ENCODE assay signal across 8 cellular contexts in genomic region chr14:103562385-103563088, GRCh38. TPM values are rescaled to one million over a fixed set of nuclear protein-coding genes. Genes with fewer than 3 reads are reported as not detected.
DNase-seq lines count a peak whose midpoint lies in the region; ATAC-seq and TF ChIP-seq lines count a peak whose summit lies in the region.

TSS of gene BAG5 (minus strand) at chr14:103562657. CDS start at chr14:103561164, 1,493 bp downstream.
TSS of gene COA8 (plus strand) at chr14:103562960. CDS start at chr14:103563002, 42 bp downstream.

- H3K4me1 Mint-ChIP-seq in GM23338 = peaks cover 27% of the 10 kb centered on the region

- H4K20me1 ChIP-seq in GM23338 (replicated peaks; ENCODE audit: insufficient read depth) = peaks cover 34% of the 10 kb centered on the region

- H2AFZ ChIP-seq in GM23338 = peak within 1 kb of the TSS; percentile 74
- peak within 1 kb of the TSS; percentile 56 for H2AFZ ChIP-seq in neuron (ENCODE audit: low read depth, low read length)

- peak within 1 kb of the TSS; percentile 99 for H3K4me2 ChIP-seq in GM23338

- H3K27ac ChIP-seq in GM23338 (ENCODE audit: low read depth) (peak within 1 kb of the TSS; percentile 91), SJSA1 (peak within 1 kb of the TSS; percentile 87), foreskin keratinocyte (peak within 1 kb of the TSS; percentile 99)

- peaks cover 91% of the 10 kb centered on the region for H3K79me2 ChIP-seq in GM23338 (replicated peaks; ENCODE audit: insufficient read depth)

- peaks cover 15% of the 10 kb centered on the region; the same call in 1 of the 2 replicates for H3K36me3 ChIP-seq in GM23338 (ENCODE audit: insufficient read depth)
- peaks cover 41% of the 10 kb centered on the region for H3K36me3 ChIP-seq in SJSA1
- H3K36me3 ChIP-seq in neuron (ENCODE audit: insufficient read depth, low read length) = peaks cover 28% of the 10 kb centered on the region

- no peak for TF ChIP-seq CTCF in GM23338 (conservative IDR thresholded peaks at IDR 0.05; ENCODE audit: low read depth in 2 of 2)
- TF ChIP-seq CTCF in LNCaP clone FGC (IDR thresholded peaks at IDR 0.05; ENCODE audit: control insufficient read depth, extremely low read depth, insufficient read depth) = no peak
- peak; percentile 1 for TF ChIP-seq CTCF in foreskin keratinocyte (conservative IDR thresholded peaks at IDR 0.05)

- no peaks in the 10 kb centered on the region for H3K9me2 ChIP-seq in GM23338 (ENCODE audit: insufficient read depth)

- H3K4me3 Mint-ChIP-seq in GM23338 = peak within 1 kb of the TSS; percentile 90

- H3K4me3 ChIP-seq in GM23338 (peak within 1 kb of the TSS; percentile 100), LNCaP clone FGC (ENCODE audit: low read depth, low read length) (peak within 1 kb of the TSS; percentile 62), SJSA1 (peak within 1 kb of the TSS; percentile 98), neuron (ENCODE audit: low read length) (peak within 1 kb of the TSS; percentile 83)

- H3K9me3 Mint-ChIP-seq in GM23338 = no peaks in the 10 kb centered on the region; the same call in 2 of the 3 replicates

- H3K27ac Mint-ChIP-seq in GM23338 = peak within 1 kb of the TSS; percentile 95

- peaks cover 16% of the 10 kb centered on the region for H3K4me1 ChIP-seq in GM23338 (ENCODE audit: insufficient read depth)
- peaks cover 9% of the 10 kb centered on the region for H3K4me1 ChIP-seq in SJSA1 (replicated peaks)
- H3K4me1 ChIP-seq in foreskin keratinocyte = peaks cover 6% of the 10 kb centered on the region
- peaks cover 23% of the 10 kb centered on the region for H3K4me1 ChIP-seq in neuron (ENCODE audit: insufficient read depth, low read length)

- H3K27me3 ChIP-seq in GM23338 (ENCODE audit: insufficient read depth) (no peaks in the 10 kb centered on the region), SJSA1 (replicated peaks) (no peaks in the 10 kb centered on the region), foreskin keratinocyte (no peaks in the 10 kb centered on the region), neuron (ENCODE audit: insufficient read depth, low read length) (no peaks in the 10 kb centered on the region)

- peaks cover 32% of the 10 kb centered on the region for H3F3A ChIP-seq in GM23338 (replicated peaks; ENCODE audit: low read depth)

- peaks cover 38% of the 10 kb centered on the region for H3K36me3 Mint-ChIP-seq in GM23338 (ENCODE audit: low read depth)

- H3K9me3 ChIP-seq in SJSA1 (replicated peaks) (no peaks in the 10 kb centered on the region), neuron (ENCODE audit: low read length) (no peaks in the 10 kb centered on the region)

- peaks cover 8% of the 10 kb centered on the region for H3K27me3 Mint-ChIP-seq in GM23338 (ENCODE audit: insufficient read depth, low read depth, poor library complexity)

- ATAC-seq in GM23338 (peak; percentile 71), foreskin keratinocyte (peak; percentile 66)

- peak; percentile 89 for DNase-seq in ELR (ENCODE audit: low read depth)
- peak; percentile 94 for DNase-seq in GM23338 (ENCODE audit: low spot score)
- peak; percentile 58 for DNase-seq in LNCaP clone FGC (ENCODE audit: low read depth)
- DNase-seq in SJSA1 (ENCODE audit: low read depth in 1 of 2, low spot score in 2 of 2) = peak; percentile 78 to 81
- DNase-seq in activated gamma-delta T cell treated with anti-CD3 and anti-CD28 coated beads, Interleukin-2, amount 50 U/mL, for 16 hours (ENCODE audit: low read depth) = peak; percentile 77
- peak in 1 of 2 donors; percentile 67 for DNase-seq in foreskin keratinocyte
- peak; percentile 54 for DNase-seq in stromal cell of bone marrow (ENCODE audit: low read depth)

TF ChIP-seq in GM23338, 12 proteins besides CTCF, POLR2A, EP300 and RAD21 (continues in another document):
- TF ChIP-seq CREB1 (CRISPR knock-in tag; IDR thresholded peaks at IDR 0.05; ENCODE audit: low read depth) = no peak
- TF ChIP-seq NANOG (IDR thresholded peaks at IDR 0.05; ENCODE audit: borderline replicate concordance) = no peak
- peak; percentile 67 for TF ChIP-seq ETS1 (IDR thresholded peaks at IDR 0.05)
- TF ChIP-seq POLR2AphosphoS5 (IDR thresholded peaks at IDR 0.05; ENCODE audit: low read depth) = peak; percentile 58
- TF ChIP-seq EZH2phosphoT487 (IDR thresholded peaks at IDR 0.05; ENCODE audit: unreplicated experiment) = no peak
- no peak for TF ChIP-seq EZH2 (IDR thresholded peaks at IDR 0.05; ENCODE audit: low read depth, unreplicated experiment)
- TF ChIP-seq ZNF462 (CRISPR knock-in tag; IDR thresholded peaks at IDR 0.05) = no peak
- no peak for TF ChIP-seq ZNF114 (CRISPR knock-in tag; IDR thresholded peaks at IDR 0.05)

RNA-seq across cellular contexts. Expression of gene BAG5, which starts in this region (rescaled TPM):
- 25.4 and 29.2 TPM in 2 replicates for total RNA-seq in GM23338 (2014; rRNA removed; shearing (Covaris generic))
- polyA plus RNA-seq in GM23338 (2016; fragmentation: Nextera tagmentation; extraction: Ambion mirVana) (16.4 and 21.1 TPM in 2 replicates), foreskin keratinocyte (9.0 and 11.1 TPM in 2 replicates)
- 17.6 and 19.6 TPM in 2 replicates for total RNA-seq in SJSA1 (2014; rRNA removed; shearing (Covaris generic))
- 25.7 and 28.0 TPM in 2 replicates for total RNA-seq in foreskin keratinocyte

RNA-seq across cellular contexts. Expression of gene COA8, which starts in this region (rescaled TPM):
- total RNA-seq in GM23338 (2014; rRNA removed; shearing (Covaris generic)) = 61.3 and 82.6 TPM in 2 replicates
- polyA plus RNA-seq in GM23338 (2016; fragmentation: Nextera tagmentation; extraction: Ambion mirVana) (129 and 130 TPM in 2 replicates), foreskin keratinocyte (76.4 and 88.0 TPM in 2 replicates)
- total RNA-seq in SJSA1 (2014; rRNA removed; shearing (Covaris generic)) = 12.1 and 43.4 TPM in 2 replicates
- total RNA-seq in foreskin keratinocyte = 46.2 and 46.5 TPM in 2 replicates
